Comparison of ENCODE assay signal across 8 cellular contexts in genomic region chr7:150380463-150380862, GRCh38. TPM values are rescaled to one million over a fixed set of nuclear protein-coding genes. Genes with fewer than 3 reads are reported as not detected.
DNase-seq lines count a peak whose midpoint lies in the region; ATAC-seq, FAIRE-seq and TF ChIP-seq lines count a peak whose summit lies in the region.

No MANE protein-coding gene starts in this region.

- no TSS peak for BruUV-seq in endothelial cell of umbilical vein (replicated peaks; lab: Mats Ljungman, UMichigan)

- TF ChIP-seq CTCF in LNCaP clone FGC (IDR thresholded peaks at IDR 0.05; ENCODE audit: control insufficient read depth, extremely low read depth, insufficient read depth) = no peak
- TF ChIP-seq CTCF in endothelial cell of umbilical vein (IDR thresholded peaks at IDR 0.05; ENCODE audit: extremely low read depth in 1 of 2, insufficient read depth in 1 of 2, low read depth in 1 of 2, low read length in 2 of 2) = no peak

- intact Hi-C loops in endothelial cell of umbilical vein (cut with micrococcal nuclease) = no loop called here

- POLR2A ChIA-PET in endothelial cell of umbilical vein (lab: Charles Lee) = interaction anchor here (0.9 kb wide), 1 partner anchor 70 kb away, joined by 3 read pairs; the partner anchor contains the start of gene GIMAP8

- TF ChIP-seq POLR2A in endothelial cell of umbilical vein (IDR thresholded peaks at IDR 0.05; ENCODE audit: low read depth, low read length) = no peak

- H3K9me1 ChIP-seq in endothelial cell of umbilical vein (replicated peaks; ENCODE audit: control insufficient read depth, extremely low read depth, insufficient read depth, low read length) = no peaks in the 10 kb centered on the region

- no peak overlapping the region for H3K27ac Mint-ChIP-seq in T-helper 1 cell treated with Interleukin-12 subunit alpha and Interleukin-12 subunit beta and Interleukin-4 antibody, amounts not matched to agents 30 μg/mL and 1 μg/mL, for 36 hours

- H3K27me3 Mint-ChIP-seq in T-helper 1 cell treated with Interleukin-12 subunit alpha and Interleukin-12 subunit beta and Interleukin-4 antibody, amounts not matched to agents 30 μg/mL and 1 μg/mL, for 36 hours (ENCODE audit: low read depth) = no peaks in the 10 kb centered on the region

- H3K27ac ChIP-seq in endothelial cell of umbilical vein (ENCODE audit: insufficient read depth, low read depth, low read length) (no peak overlapping the region), skeletal muscle tissue (ENCODE audit: low read depth, low read length) (no peak overlapping the region)

- H3K9ac ChIP-seq in endothelial cell of umbilical vein (replicated peaks; ENCODE audit: extremely low read depth, insufficient read depth, low read length) (no peak overlapping the region), skeletal muscle tissue (ENCODE audit: low read depth in 1 of 3, low read length in 3 of 3) (peak overlapping the region in 1 of 3 donors; percentile 93)

- H3K4me3 ChIP-seq in LNCaP clone FGC (ENCODE audit: low read depth, low read length) (peak overlapping the region; percentile 62), endothelial cell of umbilical vein (replicated peaks in 1 of 3; ENCODE audit: insufficient read depth in 1 of 3, low read depth in 1 of 3, low read length in 3 of 3) (peak overlapping the region in 1 of 3 experiments; percentile 85), skeletal muscle tissue (ENCODE audit: low read length in 3 of 3) (peak overlapping the region in 2 of 3 donors; percentile 79 to 88)

- H3K4me1 Mint-ChIP-seq in T-helper 1 cell treated with Interleukin-12 subunit alpha and Interleukin-12 subunit beta and Interleukin-4 antibody, amounts not matched to agents 30 μg/mL and 1 μg/mL, for 36 hours (ENCODE audit: low read depth) = peaks cover 35% of the 10 kb centered on the region

- peak overlapping the region; percentile 95 for H3K4me3 Mint-ChIP-seq in T-helper 1 cell treated with Interleukin-12 subunit alpha and Interleukin-12 subunit beta and Interleukin-4 antibody, amounts not matched to agents 30 μg/mL and 1 μg/mL, for 36 hours

- H3K27me3 ChIP-seq in endothelial cell of umbilical vein (ENCODE audit: control insufficient read depth in 2 of 2, insufficient read depth in 2 of 2, low read length in 2 of 2) (no peaks in the 10 kb centered on the region), skeletal muscle tissue (ENCODE audit: control insufficient read depth in 3 of 3, insufficient read depth in 3 of 3, low read length in 3 of 3) (no peaks in the 10 kb centered on the region)

- H3K4me2 ChIP-seq in endothelial cell of umbilical vein (ENCODE audit: insufficient read depth, low read length) = peak overlapping the region; percentile 41

- H3K36me3 Mint-ChIP-seq in T-helper 1 cell treated with Interleukin-12 subunit alpha and Interleukin-12 subunit beta and Interleukin-4 antibody, amounts not matched to agents 30 μg/mL and 1 μg/mL, for 36 hours (ENCODE audit: low read depth) = peaks cover 8% of the 10 kb centered on the region

- H3K9me3 ChIP-seq in endothelial cell of umbilical vein (replicated peaks; ENCODE audit: control insufficient read depth, insufficient read depth, low read length) (no peaks in the 10 kb centered on the region), skeletal muscle tissue (ENCODE audit: control insufficient read depth in 3 of 3, low read length in 3 of 3) (no peaks in the 10 kb centered on the region)

- ATAC-seq in HG02642 (IDR thresholded peaks at IDR 0.05; ENCODE audit: poor library complexity, unreplicated experiment) = no peak

- H2AFZ ChIP-seq in endothelial cell of umbilical vein (ENCODE audit: low read depth, low read length) = no peak overlapping the region

- dilution Hi-C loops in endothelial cell of umbilical vein (cut with MboI; ENCODE audit: extremely low pct_ligation_motif_present, low sequenced_read_pairs) = no loop called here

- peaks cover 0 to 3% of the 10 kb centered on the region in 2 experiments for H3K36me3 ChIP-seq in endothelial cell of umbilical vein (ENCODE audit: control insufficient read depth in 2 of 2, extremely low read depth in 1 of 2, insufficient read depth in 2 of 2, low read length in 2 of 2)
- no peaks in the 10 kb centered on the region for H3K36me3 ChIP-seq in skeletal muscle tissue (ENCODE audit: control insufficient read depth in 3 of 3, insufficient read depth in 3 of 3, low read length in 3 of 3)

- no peaks in the 10 kb centered on the region for H3K9me3 Mint-ChIP-seq in T-helper 1 cell treated with Interleukin-12 subunit alpha and Interleukin-12 subunit beta and Interleukin-4 antibody, amounts not matched to agents 30 μg/mL and 1 μg/mL, for 36 hours

- no peaks in the 10 kb centered on the region for H4K20me1 ChIP-seq in endothelial cell of umbilical vein (replicated peaks; ENCODE audit: control insufficient read depth, extremely low read depth, insufficient read depth, low read length)

- DNase-seq in T-helper 1 cell (no peak), LNCaP clone FGC (ENCODE audit: low read depth) (no peak), endothelial cell of umbilical vein (ENCODE audit: low read depth, low spot score) (no peak), Ammon's horn (ENCODE audit: low spot score) (no peak)
- DNase-seq in activated CD8-positive, alpha-beta memory T cell treated with anti-CD3 and anti-CD28 coated beads for 24 hours = no peak

- CTCF ChIA-PET in endothelial cell of umbilical vein (lab: Charles Lee) = no interaction called here

- H3K4me1 ChIP-seq in endothelial cell of umbilical vein (ENCODE audit: control insufficient read depth, extremely low read depth, insufficient read depth, low read length) (peaks cover 29% of the 10 kb centered on the region), skeletal muscle tissue (ENCODE audit: control insufficient read depth in 3 of 3, insufficient read depth in 3 of 3, low read length in 3 of 3) (peaks cover 20 to 66% (median 51%) of the 10 kb centered on the region in 3 donors)

- H3K79me2 ChIP-seq in endothelial cell of umbilical vein (ENCODE audit: control insufficient read depth, insufficient read depth, low read length) = peaks cover 34% of the 10 kb centered on the region

- peak; percentile 42 for FAIRE-seq in endothelial cell of umbilical vein (lab: Jason Lieb, UNC)

TF ChIP-seq in endothelial cell of umbilical vein, 7 proteins besides CTCF, POLR2A, EP300 and RAD21 (continues in another document):
- TF ChIP-seq EZH2 (IDR thresholded peaks at IDR 0.05; ENCODE audit: borderline replicate concordance, low read depth, low read length, severe bottlenecking) (no peak), GATA2 (IDR thresholded peaks at IDR 0.05; ENCODE audit: insufficient read depth, insufficient read length, low read depth, low read length) (no peak)

RNA-seq across cellular contexts. Expression of gene ZNF775, which starts 1.3 kb away (rescaled TPM):
- 8.3 and 9.7 TPM in 2 replicates for total RNA-seq in endothelial cell of umbilical vein
- 5.8 and 7.4 TPM in 2 replicates for polyA plus RNA-seq in endothelial cell of umbilical vein
- polyA plus RNA-seq in endothelial cell of umbilical vein (2011; cell fraction: cytosol; rRNA removed) = 2.6 and 4.3 TPM in 2 replicates
- 2.7 and 3.0 TPM in 2 replicates for polyA plus RNA-seq in endothelial cell of umbilical vein (2011; cell fraction: nucleus; rRNA removed)
- polyA plus RNA-seq in endothelial cell of umbilical vein (2012) = 3.6 and 5.0 TPM in 2 replicates
- 2.3 and 3.7 TPM in 2 replicates for polyA minus RNA-seq in endothelial cell of umbilical vein
- 1.0 TPM for polyA minus RNA-seq in endothelial cell of umbilical vein (2011; cell fraction: cytosol; rRNA and poly(A)+ RNA removed)
- polyA minus RNA-seq in endothelial cell of umbilical vein (2011; cell fraction: nucleus; rRNA and poly(A)+ RNA removed) = 0.58 and 2.4 TPM in 2 replicates
- 6.8 TPM for total RNA-seq in skeletal muscle tissue

RNA-seq across cellular contexts. Expression of gene REPIN1, which starts 11.8 kb away (rescaled TPM):
- 139 and 140 TPM in 2 replicates for total RNA-seq in endothelial cell of umbilical vein
- polyA plus RNA-seq in endothelial cell of umbilical vein = 108 and 116 TPM in 2 replicates
- 75.8 and 97.4 TPM in 2 replicates for polyA plus RNA-seq in endothelial cell of umbilical vein (2011; cell fraction: cytosol; rRNA removed)
- polyA plus RNA-seq in endothelial cell of umbilical vein (2011; cell fraction: nucleus; rRNA removed) = 109 and 118 TPM in 2 replicates
- 79.2 and 83.8 TPM in 2 replicates for polyA plus RNA-seq in endothelial cell of umbilical vein (2012)
- polyA minus RNA-seq in endothelial cell of umbilical vein = 62.8 and 65.7 TPM in 2 replicates
- 54.0 TPM for polyA minus RNA-seq in endothelial cell of umbilical vein (2011; cell fraction: cytosol; rRNA and poly(A)+ RNA removed)
- 37.4 and 48.4 TPM in 2 replicates for polyA minus RNA-seq in endothelial cell of umbilical vein (2011; cell fraction: nucleus; rRNA and poly(A)+ RNA removed)
- 31.3 TPM for total RNA-seq in skeletal muscle tissue

RNA-seq across cellular contexts. Expression of gene RARRES2, which starts 39.0 kb away (rescaled TPM):
- total RNA-seq in endothelial cell of umbilical vein (not detected in 2 replicates), skeletal muscle tissue (54.3 TPM)
- 0.24 TPM in 1 of 2 replicates, not detected in the other for polyA plus RNA-seq in endothelial cell of umbilical vein
- not detected in 2 replicates for polyA plus RNA-seq in endothelial cell of umbilical vein (2011; cell fraction: cytosol; rRNA removed)
- not detected in 2 replicates for polyA plus RNA-seq in endothelial cell of umbilical vein (2011; cell fraction: nucleus; rRNA removed)
- 0.98 TPM in 1 of 2 replicates, not detected in the other for polyA plus RNA-seq in endothelial cell of umbilical vein (2012)
- polyA minus RNA-seq in endothelial cell of umbilical vein = 0.57 TPM in 1 of 2 replicates, not detected in the other
- polyA minus RNA-seq in endothelial cell of umbilical vein (2011; cell fraction: cytosol; rRNA and poly(A)+ RNA removed) = not detected
- not detected in 2 replicates for polyA minus RNA-seq in endothelial cell of umbilical vein (2011; cell fraction: nucleus; rRNA and poly(A)+ RNA removed)

RNA-seq across cellular contexts. Expression of gene ACTR3C, which starts 57.1 kb away (rescaled TPM):
- total RNA-seq in endothelial cell of umbilical vein (0.69 TPM in 1 of 2 replicates, not detected in the other), skeletal muscle tissue (1.6 TPM)
- 0.24 and 0.33 TPM in 2 replicates for polyA plus RNA-seq in endothelial cell of umbilical vein
- polyA plus RNA-seq in endothelial cell of umbilical vein (2011; cell fraction: cytosol; rRNA removed) = 0.18 and 0.25 TPM in 2 replicates
- 0.06 and 0.66 TPM in 2 replicates for polyA plus RNA-seq in endothelial cell of umbilical vein (2011; cell fraction: nucleus; rRNA removed)
- 1.4 and 1.6 TPM in 2 replicates for polyA plus RNA-seq in endothelial cell of umbilical vein (2012)
- polyA minus RNA-seq in endothelial cell of umbilical vein = 1.1 and 2.4 TPM in 2 replicates
- 10.3 TPM for polyA minus RNA-seq in endothelial cell of umbilical vein (2011; cell fraction: cytosol; rRNA and poly(A)+ RNA removed)
- 0.63 and 0.87 TPM in 2 replicates for polyA minus RNA-seq in endothelial cell of umbilical vein (2011; cell fraction: nucleus; rRNA and poly(A)+ RNA removed)

RNA-seq across cellular contexts. Expression of gene LRRC61, which starts 57.3 kb away (rescaled TPM):
- total RNA-seq in endothelial cell of umbilical vein (0.39 TPM in 1 of 2 replicates, not detected in the other), skeletal muscle tissue (5.7 TPM)
- 0.72 TPM in 2 replicates for polyA plus RNA-seq in endothelial cell of umbilical vein
- polyA plus RNA-seq in endothelial cell of umbilical vein (2011; cell fraction: cytosol; rRNA removed) = 0.65 and 0.82 TPM in 2 replicates
- polyA plus RNA-seq in endothelial cell of umbilical vein (2011; cell fraction: nucleus; rRNA removed) = 0.24 TPM in 1 of 2 replicates, not detected in the other
- polyA plus RNA-seq in endothelial cell of umbilical vein (2012) = 1.6 and 2.1 TPM in 2 replicates
- 0.32 and 2.1 TPM in 2 replicates for polyA minus RNA-seq in endothelial cell of umbilical vein
- 38.1 TPM for polyA minus RNA-seq in endothelial cell of umbilical vein (2011; cell fraction: cytosol; rRNA and poly(A)+ RNA removed)
- 1.3 and 1.9 TPM in 2 replicates for polyA minus RNA-seq in endothelial cell of umbilical vein (2011; cell fraction: nucleus; rRNA and poly(A)+ RNA removed)

Comparison
In these comparisons a context has a peak if more than half of its experiments do, and no peak if none do; other contexts are left out.
1. RNA of gene RARRES2, which starts 39.0 kb away (total RNA-seq): 54.3 TPM in skeletal muscle tissue (single experiment); not detected in endothelial cell of umbilical vein; every median in the first group is over 10 times any median in the second.